In the genomic region with DNA sequence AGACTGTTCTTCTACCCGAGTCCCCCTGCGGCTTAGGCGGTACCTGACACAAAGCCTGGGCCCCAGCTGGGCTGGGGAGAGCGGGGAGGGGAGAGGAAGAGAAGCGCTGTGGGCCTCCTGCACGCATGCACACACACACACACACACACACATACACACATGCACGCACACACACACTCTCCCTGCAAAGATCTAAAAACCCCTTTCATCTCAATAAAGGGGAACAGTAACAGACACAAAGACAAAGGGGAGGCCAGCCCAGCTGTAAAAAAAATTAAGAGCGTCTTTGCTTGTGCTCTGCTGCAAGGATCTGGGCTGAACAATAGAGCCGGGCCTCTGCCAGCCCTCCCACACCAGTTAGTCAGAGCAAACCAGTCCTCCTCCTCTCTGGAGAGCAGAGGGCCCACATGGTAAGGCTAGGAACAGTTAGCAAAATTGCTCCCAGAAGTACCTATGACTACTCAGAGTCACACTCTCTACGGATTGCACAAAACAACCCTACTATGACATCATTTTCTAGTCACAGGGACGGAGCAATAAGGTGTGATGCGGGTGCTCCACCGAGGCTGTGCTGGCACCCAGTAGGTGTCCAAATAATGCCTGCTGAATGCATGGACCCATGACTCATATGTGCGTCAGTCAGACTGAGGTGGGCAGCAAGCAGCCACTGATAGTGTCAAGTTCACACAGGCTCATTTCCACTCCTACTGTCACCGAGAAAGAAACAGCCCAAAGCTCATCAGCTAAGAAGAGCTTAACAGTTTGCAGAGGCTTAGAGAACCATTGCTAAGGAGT, we compare ENCODE assay signal across 8 cellular contexts. TPM values are rescaled to one million over a fixed set of nuclear protein-coding genes. Genes with fewer than 3 reads are reported as not detected.
DNase-seq lines count a peak whose midpoint lies in the region; ATAC-seq and TF ChIP-seq lines count a peak whose summit lies in the region.

No MANE protein-coding gene starts in this region.

- peak overlapping the region; percentile 64 for H3K27ac ChIP-seq in CD4-positive, alpha-beta memory T cell (ENCODE audit: low read depth, low read length)
- peak overlapping the region; percentile 90 for H3K27ac ChIP-seq in ectodermal cell (ENCODE audit: insufficient read depth, low read depth, low read length, poor library complexity, severe bottlenecking)

- no peak for TF ChIP-seq CTCF in mucosa of descending colon (IDR thresholded peaks at IDR 0.05)

- 23 to 24% methylated on average over 13 of the region's 15 CpGs for WGBS in ectodermal cell, 2 experiments

- ATAC-seq in mucosa of descending colon: peak; percentile 38

- H3K9me3 ChIP-seq in CD4-positive, alpha-beta memory T cell (ENCODE audit: control insufficient read depth in 1 of 2, low read length in 2 of 2): no peaks in the 10 kb centered on the region
- no peaks in the 10 kb centered on the region for H3K9me3 ChIP-seq in ectodermal cell (ENCODE audit: control insufficient read depth, low read length)
- H3K9me3 ChIP-seq in mucosa of descending colon: no peaks in the 10 kb centered on the region

- H3K27me3 Mint-ChIP-seq in CD4-positive, alpha-beta memory T cell: no peaks in the 10 kb centered on the region
- H3K27me3 Mint-ChIP-seq in activated CD4-positive, alpha-beta memory T cell treated with anti-CD3 and anti-CD28 coated beads, Interleukin-2, amount 10 ng/mL, durations not matched to agents 7 days and 5 days: no peaks in the 10 kb centered on the region

- H3K4me1 ChIP-seq in CD4-positive, alpha-beta memory T cell (ENCODE audit: insufficient read depth, low read length): peaks cover 100% of the 10 kb centered on the region
- H3K4me1 ChIP-seq in ectodermal cell (ENCODE audit: control insufficient read depth, insufficient read depth, low read length) (peaks cover 63% of the 10 kb centered on the region), mucosa of descending colon (ENCODE audit: low read depth) (peaks cover 33% of the 10 kb centered on the region)

- peak; percentile 73 to 96 (median 77) for DNase-seq in CD4-positive, alpha-beta memory T cell
- DNase-seq in H7 (peak; percentile 61), NCI-H1436 treated with DMSO at 0.1 percent for 48 hours (lab: John Stamatoyannopoulos, UW) (peak; percentile 40), mucosa of descending colon (peak in 2 of 3 donors; percentile 47 to 75), G401 (ENCODE audit: low spot score) (no peak)
- DNase-seq in activated CD4-positive, alpha-beta memory T cell treated with anti-CD3 and anti-CD28 coated beads, Interleukin-2, amount 10 ng/mL, durations not matched to agents 7 days and 5 days: peak; percentile 78
- peak; percentile 43 to 79 for DNase-seq in stimulated activated CD8-positive, alpha-beta memory T cell treated with anti-CD3 and anti-CD28 coated beads, Interleukin-4, amount 100 ng/mL, for 4 hours (ENCODE audit: low read depth in 2 of 2, low spot score in 1 of 2)

- H3K36me3 Mint-ChIP-seq in CD4-positive, alpha-beta memory T cell: peaks cover 0 to 22% of the 10 kb centered on the region in 2 donors
- H3K36me3 Mint-ChIP-seq in activated CD4-positive, alpha-beta memory T cell treated with anti-CD3 and anti-CD28 coated beads, Interleukin-2, amount 10 ng/mL, durations not matched to agents 7 days and 5 days (ENCODE audit: low read depth): peaks cover 38% of the 10 kb centered on the region

- POLR2A ChIA-PET in CD4-positive, alpha-beta memory T cell (lab: Charles Lee; ENCODE audit: partially characterized antibody): interaction anchor here (0.6 to 11.4 kb wide), 7 partner anchors 8 to 599 kb away, joined by 3 to 179 read pairs (median 4); partner anchors contain the start of genes CFAP58 and ITPRIP
- POLR2A ChIA-PET in activated CD4-positive, alpha-beta memory T cell treated with anti-CD3 and anti-CD28 coated beads, Interleukin-2, amount 10 ng/mL, durations not matched to agents 7 days and 5 days (lab: Charles Lee): interaction anchor here (0.8 to 2.8 kb wide), 4 partner anchors 9 to 23 kb away, joined by 3 to 30 read pairs (median 4); partner anchors contain the start of gene ITPRIP

- H3K27me3 ChIP-seq in CD4-positive, alpha-beta memory T cell (ENCODE audit: insufficient read depth, low read length): no peaks in the 10 kb centered on the region
- H3K27me3 ChIP-seq in H7 (ENCODE audit: control insufficient read depth, insufficient read depth, low read length): no peaks in the 10 kb centered on the region
- H3K27me3 ChIP-seq in ectodermal cell (ENCODE audit: control insufficient read depth, insufficient read depth, low read length, poor library complexity, severe bottlenecking): peaks cover 84% of the 10 kb centered on the region

- CTCF ChIA-PET in CD4-positive, alpha-beta memory T cell (lab: Charles Lee; ENCODE audit: partially characterized antibody): interaction anchor here (0.6 to 5.4 kb wide), 7 partner anchors 9 to 55 kb away, joined by 3 to 38 read pairs (median 10); partner anchors contain the start of genes CFAP58 and ITPRIP
- CTCF ChIA-PET in activated CD4-positive, alpha-beta memory T cell treated with anti-CD3 and anti-CD28 coated beads, Interleukin-2, amount 10 ng/mL, durations not matched to agents 7 days and 5 days (lab: Charles Lee): interaction anchor here (1.0 to 4.1 kb wide), 6 partner anchors 9 to 38 kb away, joined by 3 to 16 read pairs (median 4); partner anchors contain the start of gene ITPRIP

- H3K4me3 ChIP-seq in CD4-positive, alpha-beta memory T cell (ENCODE audit: low read length in 2 of 2): peak overlapping the region; percentile 26 to 32
- H3K4me3 ChIP-seq in H7 (ENCODE audit: insufficient read depth, low read depth, low read length): no peak overlapping the region
- H3K4me3 ChIP-seq in ectodermal cell (ENCODE audit: insufficient read depth, low read depth, low read length): peak overlapping the region; percentile 11
- H3K4me3 ChIP-seq in mucosa of descending colon: no peak overlapping the region

- H3K4me3 Mint-ChIP-seq in CD4-positive, alpha-beta memory T cell: peak overlapping the region; percentile 75 to 90 (median 82)
- H3K4me3 Mint-ChIP-seq in activated CD4-positive, alpha-beta memory T cell treated with anti-CD3 and anti-CD28 coated beads, Interleukin-2, amount 10 ng/mL, durations not matched to agents 7 days and 5 days: peak overlapping the region; percentile 59

- H3K27ac Mint-ChIP-seq in CD4-positive, alpha-beta memory T cell: peak overlapping the region; percentile 89 to 98 (median 96)
- peak overlapping the region; percentile 94 for H3K27ac Mint-ChIP-seq in activated CD4-positive, alpha-beta memory T cell treated with anti-CD3 and anti-CD28 coated beads, Interleukin-2, amount 10 ng/mL, durations not matched to agents 7 days and 5 days

- no peaks in the 10 kb centered on the region for H3K36me3 ChIP-seq in CD4-positive, alpha-beta memory T cell (ENCODE audit: insufficient read depth, low read length)
- H3K36me3 ChIP-seq in H7 (replicated peaks; ENCODE audit: control insufficient read depth, insufficient read depth, low read length) (no peaks in the 10 kb centered on the region), ectodermal cell (ENCODE audit: control insufficient read depth, insufficient read depth, low read length) (no peaks in the 10 kb centered on the region), mucosa of descending colon (ENCODE audit: low read depth) (no peaks in the 10 kb centered on the region)

- H3K9me3 Mint-ChIP-seq in CD4-positive, alpha-beta memory T cell: peaks cover 0 to 5% (median 0%) of the 10 kb centered on the region in 8 donors
- H3K9me3 Mint-ChIP-seq in activated CD4-positive, alpha-beta memory T cell treated with anti-CD3 and anti-CD28 coated beads, Interleukin-2, amount 10 ng/mL, durations not matched to agents 7 days and 5 days: no peaks in the 10 kb centered on the region

- intact Hi-C loops in CD4-positive, alpha-beta memory T cell (cut with micrococcal nuclease): loop anchor here (1.0 to 10.0 kb wide), 4 partner anchors 9 to 414 kb away; partner anchors contain the start of genes ITPRIP and STN1
- intact Hi-C loops in mucosa of descending colon (cut with DNase I, micrococcal nuclease): no loop called here

- in situ Hi-C loops in G401 (cut with HindIII; ENCODE audit: low sequenced_read_pairs): no loop called here

- H3K4me1 Mint-ChIP-seq in CD4-positive, alpha-beta memory T cell: peaks cover 68 to 100% (median 93%) of the 10 kb centered on the region in 4 donors
- peaks cover 94% of the 10 kb centered on the region for H3K4me1 Mint-ChIP-seq in activated CD4-positive, alpha-beta memory T cell treated with anti-CD3 and anti-CD28 coated beads, Interleukin-2, amount 10 ng/mL, durations not matched to agents 7 days and 5 days

RNA-seq across cellular contexts. Expression of gene ITPRIP, which starts 9.2 kb away (rescaled TPM):
- 10 to 100 TPM; 15.6 to 15.7 TPM for total RNA-seq in CD4-positive, alpha-beta memory T cell
- 10 to 100 TPM; 10.3 to 12.8 TPM for polyA plus RNA-seq in CD4-positive, alpha-beta memory T cell
- total RNA-seq in H7 (2014; rRNA removed; shearing (Covaris generic)): 6.7 and 6.9 TPM in 2 replicates
- total RNA-seq in activated CD4-positive, alpha-beta memory T cell treated with anti-CD3 and anti-CD28 coated beads, Interleukin-2, amount 10 ng/mL, durations not matched to agents 7 days and 5 days: 10 to 100 TPM; 24.6 to 25.9 TPM
- polyA plus RNA-seq in ectodermal cell (2013, experiment 1 of 4): 6.4 TPM
- 5.6 TPM for polyA plus RNA-seq in ectodermal cell (2013, experiment 2 of 4)
- polyA plus RNA-seq in ectodermal cell (2013, experiment 3 of 4): 5.1 TPM
- polyA plus RNA-seq in ectodermal cell (2013, experiment 4 of 4): 5.5 TPM
- 10 to 100 TPM in 1 of 3 donors, 1 to 10 TPM in 2; 3.2 to 10.7 (median 5.7) TPM for total RNA-seq in mucosa of descending colon
- total RNA-seq in G401 (2014; rRNA removed; shearing (Covaris generic)): 4.8 and 6.4 TPM in 2 replicates

RNA-seq across cellular contexts. Expression of gene CFAP58, which starts 24.5 kb away (rescaled TPM):
- total RNA-seq in CD4-positive, alpha-beta memory T cell: not detected
- not detected for polyA plus RNA-seq in CD4-positive, alpha-beta memory T cell
- 0.62 and 2.0 TPM in 2 replicates for total RNA-seq in H7 (2014; rRNA removed; shearing (Covaris generic))
- under 1 TPM; 0.45 to 0.58 TPM for total RNA-seq in activated CD4-positive, alpha-beta memory T cell treated with anti-CD3 and anti-CD28 coated beads, Interleukin-2, amount 10 ng/mL, durations not matched to agents 7 days and 5 days
- polyA plus RNA-seq in ectodermal cell (2013, experiment 1 of 4): 0.85 TPM
- 0.18 TPM for polyA plus RNA-seq in ectodermal cell (2013, experiment 2 of 4)
- 0.37 TPM for polyA plus RNA-seq in ectodermal cell (2013, experiment 3 of 4)
- polyA plus RNA-seq in ectodermal cell (2013, experiment 4 of 4): 0.20 TPM
- total RNA-seq in mucosa of descending colon: under 1 TPM; 0.14 to 0.44 (median 0.17) TPM
- 0.37 and 2.0 TPM in 2 replicates for total RNA-seq in G401 (2014; rRNA removed; shearing (Covaris generic))

Comparison
In these comparisons a context has a peak if more than half of its experiments do, and no peak if none do; other contexts are left out.
1. H3K4me3 ChIP-seq: peak in CD4-positive, alpha-beta memory T cell (2 of 2) and ectodermal cell (single experiment); none in H7 (single experiment) and mucosa of descending colon (single experiment).